1 cellular context compared by ENCODE assay signal in the genomic region with DNA sequence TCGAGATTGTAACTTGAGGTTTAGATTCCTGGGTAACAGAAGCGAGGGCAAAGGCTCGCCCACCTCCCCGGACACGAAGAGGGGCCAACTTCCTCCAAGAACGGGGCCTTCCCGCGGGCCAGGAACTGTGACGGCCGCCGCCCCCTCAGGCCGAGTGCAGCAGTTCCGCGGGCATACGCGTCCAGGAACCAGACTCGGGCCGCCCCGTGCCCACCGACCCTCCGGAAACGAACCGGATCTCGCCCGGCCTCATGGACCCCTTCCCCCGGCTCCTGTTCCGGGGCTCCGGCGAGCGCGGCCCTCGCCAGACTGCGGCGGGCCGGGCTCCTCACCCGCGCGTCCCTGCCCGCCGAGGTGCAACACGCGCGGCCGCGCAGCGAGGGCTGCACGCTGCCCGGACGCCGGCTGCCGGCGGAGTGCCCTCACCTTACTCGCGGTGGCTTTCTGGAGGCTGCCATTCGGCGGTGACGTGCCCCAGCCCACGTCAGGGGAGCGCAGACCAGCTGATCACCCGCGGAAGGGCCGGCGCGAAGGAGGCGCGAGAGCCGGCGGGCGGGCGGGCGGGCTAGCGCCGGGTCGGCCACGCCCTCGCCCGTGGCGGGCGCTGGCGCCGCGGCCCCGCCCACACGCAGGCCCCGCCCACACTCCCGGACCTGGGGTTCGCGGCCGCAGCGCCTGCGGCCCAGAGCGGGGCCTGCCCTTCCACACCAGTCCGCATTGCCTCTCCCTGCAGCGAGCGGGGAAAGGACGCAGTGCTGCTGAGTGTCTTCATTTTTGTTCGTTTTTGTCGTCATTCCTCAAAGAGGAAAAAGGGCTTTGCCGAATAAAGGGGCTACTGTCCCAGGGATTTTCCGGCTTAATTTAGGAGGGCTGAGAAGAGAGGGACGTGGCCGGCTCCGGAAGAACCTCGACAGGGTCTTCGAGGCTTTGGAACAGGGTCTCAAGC.
A peak's percentile ranks its signal among the peaks of the same experiment; 100 is the strongest.
TF ChIP-seq lines count a peak whose summit lies in the region.

A gene (minus strand): TSS at position 536 of the 946 bp plus-strand sequence. CDS start 78 bp downstream, at position 458.

TF ChIP-seq in HepG2, 621 proteins besides CTCF, POLR2A, EP300 and RAD21 (continued from another document and continues in another):
- TF ChIP-seq, protein P1, sequence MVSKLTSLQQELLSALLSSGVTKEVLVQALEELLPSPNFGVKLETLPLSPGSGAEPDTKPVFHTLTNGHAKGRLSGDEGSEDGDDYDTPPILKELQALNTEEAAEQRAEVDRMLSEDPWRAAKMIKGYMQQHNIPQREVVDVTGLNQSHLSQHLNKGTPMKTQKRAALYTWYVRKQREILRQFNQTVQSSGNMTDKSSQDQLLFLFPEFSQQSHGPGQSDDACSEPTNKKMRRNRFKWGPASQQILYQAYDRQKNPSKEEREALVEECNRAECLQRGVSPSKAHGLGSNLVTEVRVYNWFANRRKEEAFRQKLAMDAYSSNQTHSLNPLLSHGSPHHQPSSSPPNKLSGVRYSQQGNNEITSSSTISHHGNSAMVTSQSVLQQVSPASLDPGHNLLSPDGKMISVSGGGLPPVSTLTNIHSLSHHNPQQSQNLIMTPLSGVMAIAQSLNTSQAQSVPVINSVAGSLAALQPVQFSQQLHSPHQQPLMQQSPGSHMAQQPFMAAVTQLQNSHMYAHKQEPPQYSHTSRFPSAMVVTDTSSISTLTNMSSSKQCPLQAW (CRISPR knock-in tag; IDR thresholded peaks at IDR 0.05): no peak
- TF ChIP-seq, protein P2, sequence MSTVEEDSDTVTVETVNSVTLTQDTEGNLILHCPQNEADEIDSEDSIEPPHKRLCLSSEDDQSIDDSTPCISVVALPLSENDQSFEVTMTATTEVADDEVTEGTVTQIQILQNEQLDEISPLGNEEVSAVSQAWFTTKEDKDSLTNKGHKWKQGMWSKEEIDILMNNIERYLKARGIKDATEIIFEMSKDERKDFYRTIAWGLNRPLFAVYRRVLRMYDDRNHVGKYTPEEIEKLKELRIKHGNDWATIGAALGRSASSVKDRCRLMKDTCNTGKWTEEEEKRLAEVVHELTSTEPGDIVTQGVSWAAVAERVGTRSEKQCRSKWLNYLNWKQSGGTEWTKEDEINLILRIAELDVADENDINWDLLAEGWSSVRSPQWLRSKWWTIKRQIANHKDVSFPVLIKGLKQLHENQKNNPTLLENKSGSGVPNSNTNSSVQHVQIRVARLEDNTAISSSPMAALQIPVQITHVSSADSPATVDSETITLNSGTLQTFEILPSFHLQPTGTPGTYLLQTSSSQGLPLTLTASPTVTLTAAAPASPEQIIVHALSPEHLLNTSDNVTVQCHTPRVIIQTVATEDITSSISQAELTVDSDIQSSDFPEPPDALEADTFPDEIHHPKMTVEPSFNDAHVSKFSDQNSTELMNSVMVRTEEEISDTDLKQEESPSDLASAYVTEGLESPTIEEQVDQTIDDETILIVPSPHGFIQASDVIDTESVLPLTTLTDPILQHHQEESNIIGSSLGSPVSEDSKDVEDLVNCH (CRISPR knock-in tag; IDR thresholded peaks at IDR 0.05): no peak
- TF ChIP-seq ZEB1 (IDR thresholded peaks at IDR 0.05; ENCODE audit: insufficient replicate concordance, low read depth) (no peak), HNF4A (CRISPR knock-in tag; IDR thresholded peaks at IDR 0.05) (no peak), ZNF556 (CRISPR knock-in tag; IDR thresholded peaks at IDR 0.05; ENCODE audit: borderline replicate concordance) (no peak), MAFK (conservative IDR thresholded peaks at IDR 0.05 in 1 of 2, IDR thresholded peaks at IDR 0.05 in 1 of 2; ENCODE audit: low read length in 2 of 2) (no peak), ZNF530 (CRISPR knock-in tag; IDR thresholded peaks at IDR 0.05; ENCODE audit: low read depth) (no peak), PAF1 (CRISPR knock-in tag; IDR thresholded peaks at IDR 0.05) (no peak), TCF7 (IDR thresholded peaks at IDR 0.05; ENCODE audit: low read depth) (no peak), ETV5 (CRISPR knock-in tag; IDR thresholded peaks at IDR 0.05; ENCODE audit: borderline replicate concordance) (no peak), ZNF3 (CRISPR knock-in tag; IDR thresholded peaks at IDR 0.05) (no peak), SP2 (CRISPR knock-in tag; IDR thresholded peaks at IDR 0.05) (no peak), ADNP (CRISPR knock-in tag; IDR thresholded peaks at IDR 0.05) (no peak), ZNF644 (CRISPR knock-in tag; IDR thresholded peaks at IDR 0.05; ENCODE audit: low read depth) (no peak), ZNF484 (CRISPR knock-in tag; IDR thresholded peaks at IDR 0.05; ENCODE audit: borderline replicate concordance, low read depth) (no peak), GATAD1 (CRISPR knock-in tag; IDR thresholded peaks at IDR 0.05) (peak; percentile 46; the same call in 1 of the 2 replicates), PRMT3 (CRISPR knock-in tag; IDR thresholded peaks at IDR 0.05; ENCODE audit: borderline replicate concordance, low read depth) (no peak; the same call in 1 of the 2 replicates), ZNF891 (CRISPR knock-in tag; IDR thresholded peaks at IDR 0.05) (no peak), NFIB (CRISPR knock-in tag; IDR thresholded peaks at IDR 0.05; ENCODE audit: borderline replicate concordance) (no peak), DMAP1 (CRISPR knock-in tag; IDR thresholded peaks at IDR 0.05) (no peak), MAFG (CRISPR knock-in tag; IDR thresholded peaks at IDR 0.05) (no peak), ZNF24 (IDR thresholded peaks at IDR 0.05) (no peak), ZNF883 (CRISPR knock-in tag; IDR thresholded peaks at IDR 0.05; ENCODE audit: not compliant biosample characterization) (no peak), ZNF720 (CRISPR knock-in tag; IDR thresholded peaks at IDR 0.05) (no peak), MAFF (IDR thresholded peaks at IDR 0.05; ENCODE audit: low read depth, low read length) (no peak), ZNF619 (CRISPR knock-in tag; IDR thresholded peaks at IDR 0.05) (no peak), ZNF432 (CRISPR knock-in tag; IDR thresholded peaks at IDR 0.05; ENCODE audit: borderline replicate concordance) (no peak), HNRNPK (IDR thresholded peaks at IDR 0.05; ENCODE audit: low read depth, low read length, poor library complexity, severe bottlenecking) (no peak)
- TF ChIP-seq, protein P3, sequence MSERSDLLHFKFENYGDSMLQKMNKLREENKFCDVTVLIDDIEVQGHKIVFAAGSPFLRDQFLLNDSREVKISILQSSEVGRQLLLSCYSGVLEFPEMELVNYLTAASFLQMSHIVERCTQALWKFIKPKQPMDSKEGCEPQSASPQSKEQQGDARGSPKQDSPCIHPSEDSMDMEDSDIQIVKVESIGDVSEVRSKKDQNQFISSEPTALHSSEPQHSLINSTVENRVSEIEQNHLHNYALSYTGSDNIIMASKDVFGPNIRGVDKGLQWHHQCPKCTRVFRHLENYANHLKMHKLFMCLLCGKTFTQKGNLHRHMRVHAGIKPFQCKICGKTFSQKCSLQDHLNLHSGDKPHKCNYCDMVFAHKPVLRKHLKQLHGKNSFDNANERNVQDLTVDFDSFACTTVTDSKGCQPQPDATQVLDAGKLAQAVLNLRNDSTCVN (CRISPR knock-in tag; IDR thresholded peaks at IDR 0.05; ENCODE audit: borderline replicate concordance): no peak
- TF ChIP-seq, protein P4, sequence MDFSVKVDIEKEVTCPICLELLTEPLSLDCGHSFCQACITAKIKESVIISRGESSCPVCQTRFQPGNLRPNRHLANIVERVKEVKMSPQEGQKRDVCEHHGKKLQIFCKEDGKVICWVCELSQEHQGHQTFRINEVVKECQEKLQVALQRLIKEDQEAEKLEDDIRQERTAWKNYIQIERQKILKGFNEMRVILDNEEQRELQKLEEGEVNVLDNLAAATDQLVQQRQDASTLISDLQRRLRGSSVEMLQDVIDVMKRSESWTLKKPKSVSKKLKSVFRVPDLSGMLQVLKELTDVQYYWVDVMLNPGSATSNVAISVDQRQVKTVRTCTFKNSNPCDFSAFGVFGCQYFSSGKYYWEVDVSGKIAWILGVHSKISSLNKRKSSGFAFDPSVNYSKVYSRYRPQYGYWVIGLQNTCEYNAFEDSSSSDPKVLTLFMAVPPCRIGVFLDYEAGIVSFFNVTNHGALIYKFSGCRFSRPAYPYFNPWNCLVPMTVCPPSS (IDR thresholded peaks at IDR 0.05): no peak
- TF ChIP-seq, protein P5, sequence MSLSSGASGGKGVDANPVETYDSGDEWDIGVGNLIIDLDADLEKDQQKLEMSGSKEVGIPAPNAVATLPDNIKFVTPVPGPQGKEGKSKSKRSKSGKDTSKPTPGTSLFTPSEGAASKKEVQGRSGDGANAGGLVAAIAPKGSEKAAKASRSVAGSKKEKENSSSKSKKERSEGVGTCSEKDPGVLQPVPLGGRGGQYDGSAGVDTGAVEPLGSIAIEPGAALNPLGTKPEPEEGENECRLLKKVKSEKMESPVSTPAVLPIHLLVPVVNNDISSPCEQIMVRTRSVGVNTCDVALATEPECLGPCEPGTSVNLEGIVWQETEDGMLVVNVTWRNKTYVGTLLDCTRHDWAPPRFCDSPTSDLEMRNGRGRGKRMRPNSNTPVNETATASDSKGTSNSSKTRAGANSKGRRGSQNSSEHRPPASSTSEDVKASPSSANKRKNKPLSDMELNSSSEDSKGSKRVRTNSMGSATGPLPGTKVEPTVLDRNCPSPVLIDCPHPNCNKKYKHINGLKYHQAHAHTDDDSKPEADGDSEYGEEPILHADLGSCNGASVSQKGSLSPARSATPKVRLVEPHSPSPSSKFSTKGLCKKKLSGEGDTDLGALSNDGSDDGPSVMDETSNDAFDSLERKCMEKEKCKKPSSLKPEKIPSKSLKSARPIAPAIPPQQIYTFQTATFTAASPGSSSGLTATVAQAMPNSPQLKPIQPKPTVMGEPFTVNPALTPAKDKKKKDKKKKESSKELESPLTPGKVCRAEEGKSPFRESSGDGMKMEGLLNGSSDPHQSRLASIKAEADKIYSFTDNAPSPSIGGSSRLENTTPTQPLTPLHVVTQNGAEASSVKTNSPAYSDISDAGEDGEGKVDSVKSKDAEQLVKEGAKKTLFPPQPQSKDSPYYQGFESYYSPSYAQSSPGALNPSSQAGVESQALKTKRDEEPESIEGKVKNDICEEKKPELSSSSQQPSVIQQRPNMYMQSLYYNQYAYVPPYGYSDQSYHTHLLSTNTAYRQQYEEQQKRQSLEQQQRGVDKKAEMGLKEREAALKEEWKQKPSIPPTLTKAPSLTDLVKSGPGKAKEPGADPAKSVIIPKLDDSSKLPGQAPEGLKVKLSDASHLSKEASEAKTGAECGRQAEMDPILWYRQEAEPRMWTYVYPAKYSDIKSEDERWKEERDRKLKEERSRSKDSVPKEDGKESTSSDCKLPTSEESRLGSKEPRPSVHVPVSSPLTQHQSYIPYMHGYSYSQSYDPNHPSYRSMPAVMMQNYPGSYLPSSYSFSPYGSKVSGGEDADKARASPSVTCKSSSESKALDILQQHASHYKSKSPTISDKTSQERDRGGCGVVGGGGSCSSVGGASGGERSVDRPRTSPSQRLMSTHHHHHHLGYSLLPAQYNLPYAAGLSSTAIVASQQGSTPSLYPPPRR (CRISPR knock-in tag; IDR thresholded peaks at IDR 0.05; ENCODE audit: borderline replicate concordance): no peak
- TF ChIP-seq, protein P6, sequence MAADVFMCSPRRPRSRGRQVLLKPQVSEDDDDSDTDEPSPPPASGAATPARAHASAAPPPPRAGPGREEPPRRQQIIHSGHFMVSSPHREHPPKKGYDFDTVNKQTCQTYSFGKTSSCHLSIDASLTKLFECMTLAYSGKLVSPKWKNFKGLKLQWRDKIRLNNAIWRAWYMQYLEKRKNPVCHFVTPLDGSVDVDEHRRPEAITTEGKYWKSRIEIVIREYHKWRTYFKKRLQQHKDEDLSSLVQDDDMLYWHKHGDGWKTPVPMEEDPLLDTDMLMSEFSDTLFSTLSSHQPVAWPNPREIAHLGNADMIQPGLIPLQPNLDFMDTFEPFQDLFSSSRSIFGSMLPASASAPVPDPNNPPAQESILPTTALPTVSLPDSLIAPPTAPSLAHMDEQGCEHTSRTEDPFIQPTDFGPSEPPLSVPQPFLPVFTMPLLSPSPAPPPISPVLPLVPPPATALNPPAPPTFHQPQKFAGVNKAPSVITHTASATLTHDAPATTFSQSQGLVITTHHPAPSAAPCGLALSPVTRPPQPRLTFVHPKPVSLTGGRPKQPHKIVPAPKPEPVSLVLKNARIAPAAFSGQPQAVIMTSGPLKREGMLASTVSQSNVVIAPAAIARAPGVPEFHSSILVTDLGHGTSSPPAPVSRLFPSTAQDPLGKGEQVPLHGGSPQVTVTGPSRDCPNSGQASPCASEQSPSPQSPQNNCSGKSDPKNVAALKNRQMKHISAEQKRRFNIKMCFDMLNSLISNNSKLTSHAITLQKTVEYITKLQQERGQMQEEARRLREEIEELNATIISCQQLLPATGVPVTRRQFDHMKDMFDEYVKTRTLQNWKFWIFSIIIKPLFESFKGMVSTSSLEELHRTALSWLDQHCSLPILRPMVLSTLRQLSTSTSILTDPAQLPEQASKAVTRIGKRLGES (CRISPR knock-in tag; IDR thresholded peaks at IDR 0.05; ENCODE audit: borderline replicate concordance): no peak
- TF ChIP-seq, protein P7, sequence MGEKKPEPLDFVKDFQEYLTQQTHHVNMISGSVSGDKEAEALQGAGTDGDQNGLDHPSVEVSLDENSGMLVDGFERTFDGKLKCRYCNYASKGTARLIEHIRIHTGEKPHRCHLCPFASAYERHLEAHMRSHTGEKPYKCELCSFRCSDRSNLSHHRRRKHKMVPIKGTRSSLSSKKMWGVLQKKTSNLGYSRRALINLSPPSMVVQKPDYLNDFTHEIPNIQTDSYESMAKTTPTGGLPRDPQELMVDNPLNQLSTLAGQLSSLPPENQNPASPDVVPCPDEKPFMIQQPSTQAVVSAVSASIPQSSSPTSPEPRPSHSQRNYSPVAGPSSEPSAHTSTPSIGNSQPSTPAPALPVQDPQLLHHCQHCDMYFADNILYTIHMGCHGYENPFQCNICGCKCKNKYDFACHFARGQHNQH (CRISPR knock-in tag; IDR thresholded peaks at IDR 0.05): peak; percentile 69; the same call in 1 of the 2 replicates
- TF ChIP-seq, protein P8, sequence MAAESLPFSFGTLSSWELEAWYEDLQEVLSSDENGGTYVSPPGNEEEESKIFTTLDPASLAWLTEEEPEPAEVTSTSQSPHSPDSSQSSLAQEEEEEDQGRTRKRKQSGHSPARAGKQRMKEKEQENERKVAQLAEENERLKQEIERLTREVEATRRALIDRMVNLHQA (CRISPR knock-in tag; IDR thresholded peaks at IDR 0.05): no peak
- TF ChIP-seq, protein P9, sequence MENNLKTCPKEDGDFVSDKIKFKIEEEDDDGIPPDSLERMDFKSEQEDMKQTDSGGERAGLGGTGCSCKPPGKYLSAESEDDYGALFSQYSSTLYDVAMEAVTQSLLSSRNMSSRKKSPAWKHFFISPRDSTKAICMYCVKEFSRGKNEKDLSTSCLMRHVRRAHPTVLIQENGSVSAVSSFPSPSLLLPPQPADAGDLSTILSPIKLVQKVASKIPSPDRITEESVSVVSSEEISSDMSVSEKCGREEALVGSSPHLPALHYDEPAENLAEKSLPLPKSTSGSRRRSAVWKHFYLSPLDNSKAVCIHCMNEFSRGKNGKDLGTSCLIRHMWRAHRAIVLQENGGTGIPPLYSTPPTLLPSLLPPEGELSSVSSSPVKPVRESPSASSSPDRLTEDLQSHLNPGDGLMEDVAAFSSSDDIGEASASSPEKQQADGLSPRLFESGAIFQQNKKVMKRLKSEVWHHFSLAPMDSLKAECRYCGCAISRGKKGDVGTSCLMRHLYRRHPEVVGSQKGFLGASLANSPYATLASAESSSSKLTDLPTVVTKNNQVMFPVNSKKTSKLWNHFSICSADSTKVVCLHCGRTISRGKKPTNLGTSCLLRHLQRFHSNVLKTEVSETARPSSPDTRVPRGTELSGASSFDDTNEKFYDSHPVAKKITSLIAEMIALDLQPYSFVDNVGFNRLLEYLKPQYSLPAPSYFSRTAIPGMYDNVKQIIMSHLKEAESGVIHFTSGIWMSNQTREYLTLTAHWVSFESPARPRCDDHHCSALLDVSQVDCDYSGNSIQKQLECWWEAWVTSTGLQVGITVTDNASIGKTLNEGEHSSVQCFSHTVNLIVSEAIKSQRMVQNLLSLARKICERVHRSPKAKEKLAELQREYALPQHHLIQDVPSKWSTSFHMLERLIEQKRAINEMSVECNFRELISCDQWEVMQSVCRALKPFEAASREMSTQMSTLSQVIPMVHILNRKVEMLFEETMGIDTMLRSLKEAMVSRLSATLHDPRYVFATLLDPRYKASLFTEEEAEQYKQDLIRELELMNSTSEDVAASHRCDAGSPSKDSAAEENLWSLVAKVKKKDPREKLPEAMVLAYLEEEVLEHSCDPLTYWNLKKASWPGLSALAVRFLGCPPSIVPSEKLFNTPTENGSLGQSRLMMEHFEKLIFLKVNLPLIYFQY (CRISPR knock-in tag; IDR thresholded peaks at IDR 0.05; ENCODE audit: borderline replicate concordance): no peak
